ENCODE assay signal across 16 cellular contexts in genomic region chr10:51867956-51868355, GRCh38.
DNase-seq lines count a peak whose midpoint lies in the region; ATAC-seq lines count a peak whose summit lies in the region.
"Had no signal": no experiment of that assay in that cellular context is flagged by ENCODE, and none has a peak within 500 bp of the region (broad histone marks: within the 10 kb centered on the region; RNA-seq: fewer than 3 reads in every experiment).

No MANE protein-coding gene starts in this region.

- peak; percentile 69 for DNase-seq in EL
- DNase-seq in NCI-H226 = peak; percentile 64
- DNase-seq in dedifferentiated amniotic fluid mesenchymal stem cell (ENCODE audit: extremely low spot score) = peak; percentile 49
- peak; percentile 78 for DNase-seq in non-pigmented ciliary epithelial cell (ENCODE audit: low read depth)
- DNase-seq in nucleus accumbens (lab: John Stamatoyannopoulos, UW) = no peak
- DNase-seq in NCI-H524 treated with DMSO at 0.1 percent for 48 hours (lab: John Stamatoyannopoulos, UW) = no peak
- DNase-seq in inferior parietal cortex (ENCODE audit: extremely low spot score) = no peak
- DNase-seq: activated CD4-positive, alpha-beta T cell treated with anti-CD3 and anti-CD28 coated beads for 48 hours; activated naive CD4-positive, alpha-beta T cell treated with Interleukin-2 at 50 U/mL for 16 hours; Calu3; NCI-H1092; NCI-H526 treated with DMSO at 0.1 percent for 48 hours; posterior cingulate gyrus; stimulated activated CD4-positive, alpha-beta T cell treated with anti-CD3 and anti-CD28 coated beads, Interleukin-4, amount 100 ng/mL, for 4 hours; stomach had no signal

- ATAC-seq in GM18861 (IDR thresholded peaks at IDR 0.05; ENCODE audit: unreplicated experiment) = no peak

Comparison
In these comparisons a context has a peak if more than half of its experiments do, and no peak if none do; other contexts are left out.
1. DNase-seq: peak in EL (single experiment), NCI-H226 (single experiment), dedifferentiated amniotic fluid mesenchymal stem cell (single experiment) and non-pigmented ciliary epithelial cell (single experiment); none in nucleus accumbens (0 of 56), NCI-H524 treated with DMSO at 0.1 percent for 48 hours (single experiment) and inferior parietal cortex (single experiment).